1 cellular context compared by ENCODE assay signal in the genomic region with DNA sequence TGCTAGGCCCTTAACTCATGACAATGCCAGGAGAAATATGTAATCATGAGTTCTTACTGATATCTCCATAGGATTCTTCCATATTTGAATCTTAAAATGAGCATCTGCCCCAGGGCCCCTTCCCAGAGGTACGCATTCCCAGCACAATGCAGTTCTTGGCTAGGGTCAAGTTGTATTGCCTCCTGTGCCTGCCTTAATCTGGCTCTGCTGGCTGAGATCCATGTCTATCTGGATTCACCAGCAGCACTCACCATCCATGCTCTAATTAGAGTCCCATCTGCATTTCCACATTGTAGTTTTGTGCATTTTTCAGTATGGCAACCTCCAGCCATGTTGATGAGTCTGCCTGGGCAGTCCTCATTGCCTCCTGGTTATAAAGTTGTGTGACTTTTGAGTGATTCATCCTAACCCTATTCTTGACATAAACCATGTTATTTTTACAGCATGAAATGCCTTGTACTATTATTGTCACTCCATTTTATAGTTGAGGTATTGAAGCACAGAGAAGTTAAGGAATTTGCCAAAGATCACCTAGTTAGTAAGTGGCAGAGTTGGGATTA.
TF ChIP-seq lines count a peak whose summit lies in the region.

No MANE protein-coding gene starts in this region.

TF ChIP-seq in IMR-90, 13 proteins besides CTCF, POLR2A, EP300 and RAD21:
- TF ChIP-seq RCOR1 (IDR thresholded peaks at IDR 0.05; ENCODE audit: insufficient replicate concordance, low read length) (no peak), RFX5 (IDR thresholded peaks at IDR 0.05; ENCODE audit: low read depth, low read length) (no peak), FOS (IDR thresholded peaks at IDR 0.05; ENCODE audit: low read depth, low read length) (no peak), MAFK (IDR thresholded peaks at IDR 0.05; ENCODE audit: low read depth, low read length) (no peak), NFE2L2 (IDR thresholded peaks at IDR 0.05; ENCODE audit: low read depth, low read length) (no peak), MAZ (IDR thresholded peaks at IDR 0.05; ENCODE audit: borderline replicate concordance, low read depth, low read length) (no peak), CEBPB (IDR thresholded peaks at IDR 0.05; ENCODE audit: low read depth, low read length) (no peak), CHD1 (IDR thresholded peaks at IDR 0.05; ENCODE audit: low read depth, low read length) (no peak), MXI1 (IDR thresholded peaks at IDR 0.05; ENCODE audit: borderline replicate concordance, low read depth, low read length) (no peak), BHLHE40 (IDR thresholded peaks at IDR 0.05; ENCODE audit: low read depth, low read length) (no peak), SMC3 (IDR thresholded peaks at IDR 0.05; ENCODE audit: low read depth, low read length) (no peak)
- TF ChIP-seq, protein P1, sequence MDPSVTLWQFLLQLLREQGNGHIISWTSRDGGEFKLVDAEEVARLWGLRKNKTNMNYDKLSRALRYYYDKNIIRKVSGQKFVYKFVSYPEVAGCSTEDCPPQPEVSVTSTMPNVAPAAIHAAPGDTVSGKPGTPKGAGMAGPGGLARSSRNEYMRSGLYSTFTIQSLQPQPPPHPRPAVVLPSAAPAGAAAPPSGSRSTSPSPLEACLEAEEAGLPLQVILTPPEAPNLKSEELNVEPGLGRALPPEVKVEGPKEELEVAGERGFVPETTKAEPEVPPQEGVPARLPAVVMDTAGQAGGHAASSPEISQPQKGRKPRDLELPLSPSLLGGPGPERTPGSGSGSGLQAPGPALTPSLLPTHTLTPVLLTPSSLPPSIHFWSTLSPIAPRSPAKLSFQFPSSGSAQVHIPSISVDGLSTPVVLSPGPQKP (IDR thresholded peaks at IDR 0.05; ENCODE audit: borderline replicate concordance, low read depth, low read length), result no peak
- TF ChIP-seq, protein P2, sequence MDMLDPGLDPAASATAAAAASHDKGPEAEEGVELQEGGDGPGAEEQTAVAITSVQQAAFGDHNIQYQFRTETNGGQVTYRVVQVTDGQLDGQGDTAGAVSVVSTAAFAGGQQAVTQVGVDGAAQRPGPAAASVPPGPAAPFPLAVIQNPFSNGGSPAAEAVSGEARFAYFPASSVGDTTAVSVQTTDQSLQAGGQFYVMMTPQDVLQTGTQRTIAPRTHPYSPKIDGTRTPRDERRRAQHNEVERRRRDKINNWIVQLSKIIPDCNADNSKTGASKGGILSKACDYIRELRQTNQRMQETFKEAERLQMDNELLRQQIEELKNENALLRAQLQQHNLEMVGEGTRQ (IDR thresholded peaks at IDR 0.05; ENCODE audit: low read depth, low read length), result no peak
TF ChIP-seq in IMR-90: peak in this region for 0.
